21 cellular contexts compared by ENCODE assay signal in the genomic region with DNA sequence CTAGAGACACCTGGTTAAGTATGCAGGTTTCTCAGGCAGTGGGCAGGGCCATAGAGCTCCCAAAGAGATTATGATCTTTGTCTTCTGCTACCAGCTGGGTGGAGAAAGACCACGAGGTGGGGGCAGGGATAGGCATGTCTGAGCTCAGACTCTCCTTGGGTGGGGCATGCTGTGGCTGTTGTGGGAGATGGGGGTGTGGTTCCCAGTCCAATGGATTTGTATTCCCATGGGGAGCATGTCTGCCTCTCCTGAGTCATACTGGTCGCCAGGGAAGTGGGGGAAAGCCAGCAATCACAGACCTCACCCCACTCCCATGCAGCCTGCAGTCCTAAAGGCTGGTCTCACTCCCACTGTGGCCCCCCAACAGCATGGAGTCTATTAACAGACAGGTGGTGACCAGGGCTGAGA. TPM values are rescaled to one million over a fixed set of nuclear protein-coding genes. Genes with fewer than 3 reads are reported as not detected.
DNase-seq lines count a peak whose midpoint lies in the region; ATAC-seq and TF ChIP-seq lines count a peak whose summit lies in the region.
"Had no signal": no experiment of that assay in that cellular context is flagged by ENCODE, and none has a peak within 500 bp of the region (broad histone marks: within the 10 kb centered on the region; RNA-seq: fewer than 3 reads in every experiment).

No MANE protein-coding gene starts in this region.

- CTCF ChIA-PET in CD8-positive, alpha-beta T cell (lab: Charles Lee), result no interaction called here
- CTCF ChIA-PET in WTC11 (lab: Charles Lee), result interaction anchor here (0.6 to 1.6 kb wide), 11 partner anchors 25 to 260 kb away, joined by 3 to 9 read pairs (median 4); a partner anchor contains a TSS

- no peaks in the 10 kb centered on the region for H3K79me1 ChIP-seq in neuronal stem cell (ENCODE audit: low read depth, low read length)

- WGBS in GM23248 (ENCODE audit: low coverage in 1 of 2, low lambda C conversion rate in 2 of 2, missing lambda C conversion rate in 2 of 2), 2 experiments, result 18 to 35% methylated on average over 2 of the region's 2 CpGs
- no CpG with 5 or more reads among the region's 2 CpGs for WGBS in neuronal stem cell (ENCODE audit: extremely low coverage in 2 of 2, insufficient read length in 2 of 2, insufficient replicate concordance in 1 of 2), 2 donors

- no peaks in the 10 kb centered on the region for H4K20me1 ChIP-seq in GM23248 (ENCODE audit: insufficient read depth)
- H4K20me1 ChIP-seq in fibroblast of lung (ENCODE audit: control insufficient read depth, extremely low read depth, insufficient read depth, low read length), result no peaks in the 10 kb centered on the region

- peaks cover 18% of the 10 kb centered on the region for H3K27me3 Mint-ChIP-seq in CD8-positive, alpha-beta T cell (ENCODE audit: low read depth)
- H3K27me3 Mint-ChIP-seq in WTC11 (ENCODE audit: low read depth), result no peaks in the 10 kb centered on the region

- H3K27ac Mint-ChIP-seq in CD8-positive, alpha-beta T cell, result no peak overlapping the region
- no peak overlapping the region for H3K27ac Mint-ChIP-seq in WTC11
- H3K27ac Mint-ChIP-seq: activated naive CD4-positive, alpha-beta T cell treated with anti-CD3 and anti-CD28 coated beads, Interleukin-2, amount 50 U/mL, for 24 hours had no signal

- peak; percentile 49 for DNase-seq in GM23248
- peak; percentile 68 for DNase-seq in RPMI7951 (ENCODE audit: low read depth)
- DNase-seq in fibroblast of lung (ENCODE audit: low read depth in 2 of 2), result peak; percentile 23 to 52
- DNase-seq in neuronal stem cell (ENCODE audit: low spot score), result no peak
- DNase-seq in CD8-positive, alpha-beta T cell, result no peak
- no peak for DNase-seq in WTC11 (ENCODE audit: low spot score)
- DNase-seq: cortex of kidney; H7; heart left ventricle; NCI-H1436; NCI-H446 treated with DMSO at 0.1 percent for 48 hours; OCI-M1; SK-N-SH; stimulated activated naive CD4-positive, alpha-beta T cell treated with Interleukin-2 at 50 U/mL for 16 hours; T1000 had no signal

- no peak for TF ChIP-seq CTCF in fibroblast of lung (conservative IDR thresholded peaks at IDR 0.05 in 1 of 2, IDR thresholded peaks at IDR 0.05 in 1 of 2; ENCODE audit: low read depth in 1 of 2, low read length in 2 of 2)
- TF ChIP-seq CTCF in CD8-positive, alpha-beta T cell (IDR thresholded peaks at IDR 0.05), result no peak
- no peak for TF ChIP-seq CTCF in WTC11 (IDR thresholded peaks at IDR 0.05)

- no peak overlapping the region for H3K4ac ChIP-seq in neuronal stem cell (ENCODE audit: low read length)

- H4K8ac ChIP-seq in neuronal stem cell (ENCODE audit: low read depth, low read length), result no peak overlapping the region

- H2BK120ac ChIP-seq in neuronal stem cell (ENCODE audit: low read depth, low read length), result no peak overlapping the region

- H4K91ac ChIP-seq in neuronal stem cell (ENCODE audit: low read depth, low read length, poor library complexity), result no peak overlapping the region

- ATAC-seq in CD8-positive, alpha-beta T cell, result no peak
- ATAC-seq in WTC11 (no peak), GM19463 (IDR thresholded peaks at IDR 0.05; ENCODE audit: unreplicated experiment) (no peak)
- ATAC-seq: heart left ventricle had no signal

- in situ Hi-C loops in GM23248 (cut with MboI), result no loop called here

- no peak overlapping the region for H2BK12ac ChIP-seq in neuronal stem cell (ENCODE audit: low read length)

- no peak overlapping the region for H3K4me3 Mint-ChIP-seq in CD8-positive, alpha-beta T cell
- no peak overlapping the region for H3K4me3 Mint-ChIP-seq in WTC11
- H3K4me3 Mint-ChIP-seq: activated naive CD4-positive, alpha-beta T cell treated with anti-CD3 and anti-CD28 coated beads, Interleukin-2, amount 50 U/mL, for 24 hours; CD14-positive monocyte had no signal

- no peaks in the 10 kb centered on the region for H3K36me3 ChIP-seq in GM23248 (ENCODE audit: low read depth)
- H3K36me3 ChIP-seq in fibroblast of lung (ENCODE audit: control insufficient read depth, insufficient read depth, low read length), result no peaks in the 10 kb centered on the region
- no peaks in the 10 kb centered on the region for H3K36me3 ChIP-seq in neuronal stem cell (replicated peaks in 1 of 2; ENCODE audit: control insufficient read depth in 2 of 2, insufficient read depth in 2 of 2, low read length in 2 of 2)
- H3K36me3 ChIP-seq in CD8-positive, alpha-beta T cell (ENCODE audit: insufficient read depth, low read length), result no peaks in the 10 kb centered on the region
- H3K36me3 ChIP-seq: heart left ventricle, neutrophil, tibial nerve had no signal

- H3K4me3 ChIP-seq in GM23248 (no peak overlapping the region), fibroblast of lung (replicated peaks in 1 of 4; ENCODE audit: control extremely low read depth in 1 of 4, insufficient read depth in 1 of 4, low read depth in 3 of 4, low read length in 4 of 4) (no peak overlapping the region), neuronal stem cell (ENCODE audit: low read length in 2 of 2) (no peak overlapping the region)
- no peak overlapping the region for H3K4me3 ChIP-seq in CD8-positive, alpha-beta T cell (ENCODE audit: low read depth, low read length)
- H3K4me3 ChIP-seq: heart left ventricle, tibial nerve had no signal

- H3K27ac ChIP-seq in GM23248, result no peak overlapping the region
- H3K27ac ChIP-seq in fibroblast of lung (ENCODE audit: insufficient read depth, low read length), result no peak overlapping the region
- H3K27ac ChIP-seq in neuronal stem cell (replicated peaks; ENCODE audit: low read length), result no peak overlapping the region
- H3K27ac ChIP-seq in CD8-positive, alpha-beta T cell (ENCODE audit: low read depth, low read length), result no peak overlapping the region
- H3K27ac ChIP-seq: heart left ventricle, KMS-11, neutrophil, tibial nerve had no signal

- H3K9ac ChIP-seq in GM23248 (no peak overlapping the region), fibroblast of lung (ENCODE audit: insufficient read depth, low read length) (no peak overlapping the region), neuronal stem cell (ENCODE audit: low read depth, low read length, poor library complexity) (no peak overlapping the region)
- H3K9ac ChIP-seq: KMS-11, SK-N-SH had no signal

- no peak overlapping the region for H2BK15ac ChIP-seq in neuronal stem cell (ENCODE audit: low read length)

- H3K4me2 ChIP-seq in GM23248 (ENCODE audit: unreplicated experiment) (no peak overlapping the region), fibroblast of lung (ENCODE audit: extremely low read depth, insufficient read depth, low read length) (no peak overlapping the region), neuronal stem cell (ENCODE audit: insufficient read depth, low read length, poor library complexity, severe bottlenecking) (no peak overlapping the region)
- H3K4me2 ChIP-seq: SK-N-SH had no signal

- H3K27me3 ChIP-seq in GM23248 (replicated peaks; ENCODE audit: insufficient read depth) (no peaks in the 10 kb centered on the region), fibroblast of lung (ENCODE audit: control insufficient read depth, insufficient read depth, low read length) (no peaks in the 10 kb centered on the region), neuronal stem cell (ENCODE audit: control insufficient read depth in 3 of 3, insufficient read depth in 3 of 3, low read depth in 1 of 3, low read length in 3 of 3) (no peaks in the 10 kb centered on the region)
- no peaks in the 10 kb centered on the region for H3K27me3 ChIP-seq in CD8-positive, alpha-beta T cell (ENCODE audit: insufficient read depth, low read length)
- H3K27me3 ChIP-seq: heart left ventricle, neutrophil, tibial nerve had no signal

- POLR2A ChIA-PET in CD8-positive, alpha-beta T cell (lab: Charles Lee), result no interaction called here
- POLR2A ChIA-PET in WTC11 (lab: Charles Lee), result interaction anchor here (1.2 kb wide), 1 partner anchor 31 kb away, joined by 5 read pairs; a partner anchor contains a TSS

- no peak overlapping the region for H2AK5ac ChIP-seq in neuronal stem cell (ENCODE audit: low read depth, low read length)

- no peak overlapping the region for H2BK5ac ChIP-seq in neuronal stem cell (ENCODE audit: low read length)

- no peaks in the 10 kb centered on the region for H3K9me2 ChIP-seq in GM23248 (ENCODE audit: insufficient read depth)
- H3K9me2 ChIP-seq: SK-N-SH had no signal

- peaks cover 5% of the 10 kb centered on the region for H3K9me3 Mint-ChIP-seq in CD8-positive, alpha-beta T cell
- peaks cover 3% of the 10 kb centered on the region; the same call in 1 of the 2 replicates for H3K9me3 Mint-ChIP-seq in WTC11
- H3K9me3 Mint-ChIP-seq: activated naive CD4-positive, alpha-beta T cell treated with anti-CD3 and anti-CD28 coated beads, Interleukin-2, amount 50 U/mL, for 24 hours had no signal

- H3K18ac ChIP-seq in neuronal stem cell (ENCODE audit: low read length), result peak overlapping the region; percentile 29

- H3K79me2 ChIP-seq in GM23248 (ENCODE audit: insufficient read depth) (no peaks in the 10 kb centered on the region), fibroblast of lung (ENCODE audit: control insufficient read depth, insufficient read depth, low read length) (no peaks in the 10 kb centered on the region)

- no peak overlapping the region for H3K23ac ChIP-seq in neuronal stem cell (ENCODE audit: low read depth, low read length, poor library complexity)

- H3K14ac ChIP-seq in neuronal stem cell (ENCODE audit: low read length), result no peak overlapping the region

- no peaks in the 10 kb centered on the region for H3K4me1 Mint-ChIP-seq in CD8-positive, alpha-beta T cell (ENCODE audit: low read depth)
- 0 out of 2 replicates have a peak, but pooled peaks cover 6% of the 10 kb centered on the region for H3K4me1 Mint-ChIP-seq in WTC11
- H3K4me1 Mint-ChIP-seq: activated naive CD4-positive, alpha-beta T cell treated with anti-CD3 and anti-CD28 coated beads, Interleukin-2, amount 50 U/mL, for 24 hours had no signal

- H3K36me3 Mint-ChIP-seq in CD8-positive, alpha-beta T cell, result no peaks in the 10 kb centered on the region
- no peaks in the 10 kb centered on the region for H3K36me3 Mint-ChIP-seq in WTC11
- H3K36me3 Mint-ChIP-seq: activated naive CD4-positive, alpha-beta T cell treated with anti-CD3 and anti-CD28 coated beads, Interleukin-2, amount 50 U/mL, for 24 hours had no signal

- H3K4me1 ChIP-seq in GM23248 (ENCODE audit: insufficient read depth) (no peaks in the 10 kb centered on the region), fibroblast of lung (ENCODE audit: control insufficient read depth, extremely low read depth, insufficient read depth, low read length) (peaks cover 10% of the 10 kb centered on the region), neuronal stem cell (ENCODE audit: control insufficient read depth in 2 of 2, insufficient read depth in 1 of 2, low read depth in 1 of 2, low read length in 2 of 2) (peaks cover 4 to 5% of the 10 kb centered on the region in 2 donors)
- no peaks in the 10 kb centered on the region for H3K4me1 ChIP-seq in CD8-positive, alpha-beta T cell (ENCODE audit: insufficient read depth, low read length)

- intact Hi-C loops in CD8-positive, alpha-beta T cell (cut with DNase I, micrococcal nuclease), result no loop called here

- H2AFZ ChIP-seq in GM23248 (no peak overlapping the region), fibroblast of lung (ENCODE audit: low read length) (no peak overlapping the region), neuronal stem cell (ENCODE audit: low read length) (no peak overlapping the region)

- 0 out of 2 replicates have a peak, but pooled peaks cover 3% of the 10 kb centered on the region for H3F3A ChIP-seq in GM23248 (ENCODE audit: insufficient read depth)

- no peaks in the 10 kb centered on the region for H3K9me3 ChIP-seq in GM23248 (ENCODE audit: low read depth)
- H3K9me3 ChIP-seq in fibroblast of lung (ENCODE audit: control insufficient read depth, insufficient read depth, low read depth, low read length), result no peaks in the 10 kb centered on the region
- no peaks in the 10 kb centered on the region for H3K9me3 ChIP-seq in neuronal stem cell (replicated peaks in 1 of 2; ENCODE audit: control insufficient read depth in 2 of 2, insufficient read depth in 1 of 2, low read depth in 1 of 2, low read length in 2 of 2)
- no peaks in the 10 kb centered on the region for H3K9me3 ChIP-seq in CD8-positive, alpha-beta T cell (ENCODE audit: low read length)
- H3K9me3 ChIP-seq: neutrophil, SK-N-SH, tibial nerve had no signal

RNA-seq across cellular contexts. Expression of a gene that starts 31.4 kb away (rescaled TPM):
- 303 and 305 TPM in 2 replicates for total RNA-seq in GM23248 (2014; rRNA removed; shearing (Covaris generic))
- polyA plus RNA-seq in GM23248 (2016; fragmentation: Nextera tagmentation; extraction: Ambion mirVana), result 45.6 and 47.8 TPM in 2 replicates
- 33.5 and 35.8 TPM in 2 replicates for total RNA-seq in RPMI7951 (2014; rRNA removed; shearing (Covaris generic))
- 85.3 and 171 TPM in 2 replicates for total RNA-seq in fibroblast of lung
- polyA plus RNA-seq in fibroblast of lung, result 107 and 113 TPM in 2 replicates
- polyA plus RNA-seq in fibroblast of lung (2012), result 110 and 123 TPM in 2 replicates
- 19.5 and 39.4 TPM in 2 replicates for polyA minus RNA-seq in fibroblast of lung (ENCODE audit: low replicate concordance)
- polyA plus RNA-seq in neuronal stem cell (2013, experiment 1 of 2), result 20.4 TPM
- polyA plus RNA-seq in neuronal stem cell (2013, experiment 2 of 2), result 19.9 TPM
- 10 to 100 TPM; 24.0 to 24.7 TPM for total RNA-seq in CD8-positive, alpha-beta T cell
- 20.4 to 23.2 TPM (median 22.7 TPM) in 3 replicates for total RNA-seq in WTC11 (2021)

Comparison
In these comparisons a context has a peak if more than half of its experiments do, and no peak if none do; other contexts are left out.
1. DNase-seq: peak in GM23248 (single experiment), RPMI7951 (single experiment) and fibroblast of lung (2 of 2); none in neuronal stem cell (single experiment), CD8-positive, alpha-beta T cell (0 of 7) and WTC11 (single experiment).